1 cellular context compared by ENCODE assay signal in the genomic region with DNA sequence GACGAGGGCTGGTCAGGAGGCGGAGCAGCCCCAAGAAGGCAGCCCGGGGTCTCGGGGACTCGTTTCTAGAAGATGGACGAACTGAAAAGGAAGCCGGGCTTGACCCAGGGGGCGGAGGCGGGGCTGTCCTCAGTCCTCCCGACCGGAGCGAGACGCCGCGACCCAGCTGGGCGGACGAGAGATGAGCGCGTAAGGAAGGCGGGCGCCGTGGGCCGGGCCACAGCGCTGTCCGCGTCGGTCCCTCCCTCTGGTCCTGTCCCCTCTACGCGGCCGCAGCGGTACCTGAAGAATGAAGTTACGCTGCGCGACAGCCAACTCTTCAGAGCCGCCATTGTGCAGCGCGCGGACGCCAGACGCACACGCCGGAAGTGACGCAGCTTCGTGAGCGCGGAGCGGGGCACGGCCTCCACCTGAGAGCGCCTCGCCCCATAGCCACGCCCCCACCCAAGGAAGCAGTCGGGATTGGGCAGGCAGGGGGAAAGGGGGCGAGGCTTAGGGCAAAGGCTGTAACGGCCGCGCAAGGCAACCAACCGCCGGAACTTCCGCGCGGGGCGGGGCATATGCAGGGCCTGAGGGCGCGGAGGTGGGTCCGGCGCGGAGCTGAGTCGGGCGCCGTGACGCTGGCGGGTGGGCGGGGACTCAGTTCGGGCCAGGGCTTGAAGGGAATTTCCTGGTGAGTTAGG.
TF ChIP-seq lines count a peak whose summit lies in the region.

A gene (minus strand): TSS at position 370 of the 683 bp plus-strand sequence. CDS start 38 bp downstream, at position 332.

TF ChIP-seq in HepG2, 621 proteins besides CTCF, POLR2A, EP300 and RAD21 (continued from another document and continues in another):
- TF ChIP-seq, protein P1, sequence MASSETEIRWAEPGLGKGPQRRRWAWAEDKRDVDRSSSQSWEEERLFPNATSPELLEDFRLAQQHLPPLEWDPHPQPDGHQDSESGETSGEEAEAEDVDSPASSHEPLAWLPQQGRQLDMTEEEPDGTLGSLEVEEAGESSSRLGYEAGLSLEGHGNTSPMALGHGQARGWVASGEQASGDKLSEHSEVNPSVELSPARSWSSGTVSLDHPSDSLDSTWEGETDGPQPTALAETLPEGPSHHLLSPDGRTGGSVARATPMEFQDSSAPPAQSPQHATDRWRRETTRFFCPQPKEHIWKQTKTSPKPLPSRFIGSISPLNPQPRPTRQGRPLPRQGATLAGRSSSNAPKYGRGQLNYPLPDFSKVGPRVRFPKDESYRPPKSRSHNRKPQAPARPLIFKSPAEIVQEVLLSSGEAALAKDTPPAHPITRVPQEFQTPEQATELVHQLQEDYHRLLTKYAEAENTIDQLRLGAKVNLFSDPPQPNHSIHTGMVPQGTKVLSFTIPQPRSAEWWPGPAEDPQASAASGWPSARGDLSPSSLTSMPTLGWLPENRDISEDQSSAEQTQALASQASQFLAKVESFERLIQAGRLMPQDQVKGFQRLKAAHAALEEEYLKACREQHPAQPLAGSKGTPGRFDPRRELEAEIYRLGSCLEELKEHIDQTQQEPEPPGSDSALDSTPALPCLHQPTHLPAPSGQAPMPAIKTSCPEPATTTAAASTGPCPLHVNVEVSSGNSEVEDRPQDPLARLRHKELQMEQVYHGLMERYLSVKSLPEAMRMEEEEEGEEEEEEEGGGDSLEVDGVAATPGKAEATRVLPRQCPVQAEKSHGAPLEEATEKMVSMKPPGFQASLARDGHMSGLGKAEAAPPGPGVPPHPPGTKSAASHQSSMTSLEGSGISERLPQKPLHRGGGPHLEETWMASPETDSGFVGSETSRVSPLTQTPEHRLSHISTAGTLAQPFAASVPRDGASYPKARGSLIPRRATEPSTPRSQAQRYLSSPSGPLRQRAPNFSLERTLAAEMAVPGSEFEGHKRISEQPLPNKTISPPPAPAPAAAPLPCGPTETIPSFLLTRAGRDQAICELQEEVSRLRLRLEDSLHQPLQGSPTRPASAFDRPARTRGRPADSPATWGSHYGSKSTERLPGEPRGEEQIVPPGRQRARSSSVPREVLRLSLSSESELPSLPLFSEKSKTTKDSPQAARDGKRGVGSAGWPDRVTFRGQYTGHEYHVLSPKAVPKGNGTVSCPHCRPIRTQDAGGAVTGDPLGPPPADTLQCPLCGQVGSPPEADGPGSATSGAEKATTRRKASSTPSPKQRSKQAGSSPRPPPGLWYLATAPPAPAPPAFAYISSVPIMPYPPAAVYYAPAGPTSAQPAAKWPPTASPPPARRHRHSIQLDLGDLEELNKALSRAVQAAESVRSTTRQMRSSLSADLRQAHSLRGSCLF (CRISPR knock-in tag; IDR thresholded peaks at IDR 0.05; ENCODE audit: borderline replicate concordance), result no peak
- TF ChIP-seq KLF12 (CRISPR knock-in tag; IDR thresholded peaks at IDR 0.05; ENCODE audit: borderline replicate concordance) (no peak; the same call in 1 of the 2 replicates), SMAD3 (CRISPR knock-in tag; IDR thresholded peaks at IDR 0.05) (peak; percentile 68; the same call in 1 of the 2 replicates), ZNF558 (CRISPR knock-in tag; IDR thresholded peaks at IDR 0.05; ENCODE audit: borderline replicate concordance) (no peak), PITX1 (CRISPR knock-in tag; IDR thresholded peaks at IDR 0.05) (no peak), MAZ (IDR thresholded peaks at IDR 0.05; ENCODE audit: borderline replicate concordance, low read depth, low read length) (peak; percentile 81; the same call in 1 of the 2 replicates), MAZ (CRISPR knock-in tag; IDR thresholded peaks at IDR 0.05; ENCODE audit: low read depth) (peak; percentile 93), CENPX (CRISPR knock-in tag; IDR thresholded peaks at IDR 0.05) (no peak), TCF12 (IDR thresholded peaks at IDR 0.05) (no peak), TCF12 (CRISPR knock-in tag; IDR thresholded peaks at IDR 0.05) (no peak), ZNF460 (CRISPR knock-in tag; IDR thresholded peaks at IDR 0.05; ENCODE audit: borderline replicate concordance) (no peak; the same call in 1 of the 2 replicates), AGO2 (optimal IDR thresholded peaks at IDR 0.05; ENCODE audit: low read depth, low read length) (peak; percentile 75), ZFY (CRISPR knock-in tag; IDR thresholded peaks at IDR 0.05) (peak; percentile 60; the same call in 1 of the 2 replicates), CBFB (CRISPR knock-in tag; IDR thresholded peaks at IDR 0.05) (peak; percentile 73; the same call in 1 of the 2 replicates), ZNF34 (CRISPR knock-in tag; IDR thresholded peaks at IDR 0.05; ENCODE audit: borderline replicate concordance) (no peak), ZNF496 (CRISPR knock-in tag; IDR thresholded peaks at IDR 0.05; ENCODE audit: insufficient replicate concordance) (no peak), SALL2 (CRISPR knock-in tag; IDR thresholded peaks at IDR 0.05) (no peak), ETV5 (CRISPR knock-in tag; IDR thresholded peaks at IDR 0.05; ENCODE audit: borderline replicate concordance) (peak; percentile 90), XBP1 (CRISPR knock-in tag; IDR thresholded peaks at IDR 0.05) (no peak), MXD4 (CRISPR knock-in tag; IDR thresholded peaks at IDR 0.05) (peak; percentile 76; the same call in 1 of the 2 replicates), HOXA5 (CRISPR knock-in tag; IDR thresholded peaks at IDR 0.05) (peak; percentile 11; the same call in 1 of the 2 replicates), HNRNPLL (IDR thresholded peaks at IDR 0.05; ENCODE audit: low read depth, low read length, poor library complexity, severe bottlenecking) (peak; percentile 92), SMARCC2 (IDR thresholded peaks at IDR 0.05) (no peak), SP2 (CRISPR knock-in tag; IDR thresholded peaks at IDR 0.05) (peak; percentile 85), ZFP41 (CRISPR knock-in tag; IDR thresholded peaks at IDR 0.05; ENCODE audit: borderline replicate concordance) (peak; percentile 92; the same call in 1 of the 2 replicates), KLF16 (CRISPR knock-in tag; IDR thresholded peaks at IDR 0.05) (peak in 1 of 2 experiments; percentile 81; a peak in 2 of 4 replicates), MIXL1 (CRISPR knock-in tag; IDR thresholded peaks at IDR 0.05) (no peak)
- TF ChIP-seq, protein P2, sequence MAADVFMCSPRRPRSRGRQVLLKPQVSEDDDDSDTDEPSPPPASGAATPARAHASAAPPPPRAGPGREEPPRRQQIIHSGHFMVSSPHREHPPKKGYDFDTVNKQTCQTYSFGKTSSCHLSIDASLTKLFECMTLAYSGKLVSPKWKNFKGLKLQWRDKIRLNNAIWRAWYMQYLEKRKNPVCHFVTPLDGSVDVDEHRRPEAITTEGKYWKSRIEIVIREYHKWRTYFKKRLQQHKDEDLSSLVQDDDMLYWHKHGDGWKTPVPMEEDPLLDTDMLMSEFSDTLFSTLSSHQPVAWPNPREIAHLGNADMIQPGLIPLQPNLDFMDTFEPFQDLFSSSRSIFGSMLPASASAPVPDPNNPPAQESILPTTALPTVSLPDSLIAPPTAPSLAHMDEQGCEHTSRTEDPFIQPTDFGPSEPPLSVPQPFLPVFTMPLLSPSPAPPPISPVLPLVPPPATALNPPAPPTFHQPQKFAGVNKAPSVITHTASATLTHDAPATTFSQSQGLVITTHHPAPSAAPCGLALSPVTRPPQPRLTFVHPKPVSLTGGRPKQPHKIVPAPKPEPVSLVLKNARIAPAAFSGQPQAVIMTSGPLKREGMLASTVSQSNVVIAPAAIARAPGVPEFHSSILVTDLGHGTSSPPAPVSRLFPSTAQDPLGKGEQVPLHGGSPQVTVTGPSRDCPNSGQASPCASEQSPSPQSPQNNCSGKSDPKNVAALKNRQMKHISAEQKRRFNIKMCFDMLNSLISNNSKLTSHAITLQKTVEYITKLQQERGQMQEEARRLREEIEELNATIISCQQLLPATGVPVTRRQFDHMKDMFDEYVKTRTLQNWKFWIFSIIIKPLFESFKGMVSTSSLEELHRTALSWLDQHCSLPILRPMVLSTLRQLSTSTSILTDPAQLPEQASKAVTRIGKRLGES (CRISPR knock-in tag; IDR thresholded peaks at IDR 0.05; ENCODE audit: borderline replicate concordance), result no peak
- TF ChIP-seq, protein P3, sequence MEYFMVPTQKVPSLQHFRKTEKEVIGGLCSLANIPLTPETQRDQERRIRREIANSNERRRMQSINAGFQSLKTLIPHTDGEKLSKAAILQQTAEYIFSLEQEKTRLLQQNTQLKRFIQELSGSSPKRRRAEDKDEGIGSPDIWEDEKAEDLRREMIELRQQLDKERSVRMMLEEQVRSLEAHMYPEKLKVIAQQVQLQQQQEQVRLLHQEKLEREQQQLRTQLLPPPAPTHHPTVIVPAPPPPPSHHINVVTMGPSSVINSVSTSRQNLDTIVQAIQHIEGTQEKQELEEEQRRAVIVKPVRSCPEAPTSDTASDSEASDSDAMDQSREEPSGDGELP (IDR thresholded peaks at IDR 0.05; ENCODE audit: borderline replicate concordance, low read depth), result peak; percentile 69
- TF ChIP-seq, protein P4, sequence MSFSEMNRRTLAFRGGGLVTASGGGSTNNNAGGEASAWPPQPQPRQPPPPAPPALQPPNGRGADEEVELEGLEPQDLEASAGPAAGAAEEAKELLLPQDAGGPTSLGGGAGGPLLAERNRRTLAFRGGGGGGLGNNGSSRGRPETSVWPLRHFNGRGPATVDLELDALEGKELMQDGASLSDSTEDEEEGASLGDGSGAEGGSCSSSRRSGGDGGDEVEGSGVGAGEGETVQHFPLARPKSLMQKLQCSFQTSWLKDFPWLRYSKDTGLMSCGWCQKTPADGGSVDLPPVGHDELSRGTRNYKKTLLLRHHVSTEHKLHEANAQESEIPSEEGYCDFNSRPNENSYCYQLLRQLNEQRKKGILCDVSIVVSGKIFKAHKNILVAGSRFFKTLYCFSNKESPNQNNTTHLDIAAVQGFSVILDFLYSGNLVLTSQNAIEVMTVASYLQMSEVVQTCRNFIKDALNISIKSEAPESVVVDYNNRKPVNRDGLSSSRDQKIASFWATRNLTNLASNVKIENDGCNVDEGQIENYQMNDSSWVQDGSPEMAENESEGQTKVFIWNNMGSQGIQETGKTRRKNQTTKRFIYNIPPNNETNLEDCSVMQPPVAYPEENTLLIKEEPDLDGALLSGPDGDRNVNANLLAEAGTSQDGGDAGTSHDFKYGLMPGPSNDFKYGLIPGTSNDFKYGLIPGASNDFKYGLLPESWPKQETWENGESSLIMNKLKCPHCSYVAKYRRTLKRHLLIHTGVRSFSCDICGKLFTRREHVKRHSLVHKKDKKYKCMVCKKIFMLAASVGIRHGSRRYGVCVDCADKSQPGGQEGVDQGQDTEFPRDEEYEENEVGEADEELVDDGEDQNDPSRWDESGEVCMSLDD (CRISPR knock-in tag; IDR thresholded peaks at IDR 0.05; ENCODE audit: borderline replicate concordance), result no peak
- TF ChIP-seq, protein P5, sequence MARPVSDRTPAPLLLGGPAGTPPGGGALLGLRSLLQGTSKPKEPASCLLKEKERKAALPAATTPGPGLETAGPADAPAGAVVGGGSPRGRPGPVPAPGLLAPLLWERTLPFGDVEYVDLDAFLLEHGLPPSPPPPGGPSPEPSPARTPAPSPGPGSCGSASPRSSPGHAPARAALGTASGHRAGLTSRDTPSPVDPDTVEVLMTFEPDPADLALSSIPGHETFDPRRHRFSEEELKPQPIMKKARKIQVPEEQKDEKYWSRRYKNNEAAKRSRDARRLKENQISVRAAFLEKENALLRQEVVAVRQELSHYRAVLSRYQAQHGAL (CRISPR knock-in tag; IDR thresholded peaks at IDR 0.05; ENCODE audit: not compliant biosample characterization), result no peak
- TF ChIP-seq, protein P6, sequence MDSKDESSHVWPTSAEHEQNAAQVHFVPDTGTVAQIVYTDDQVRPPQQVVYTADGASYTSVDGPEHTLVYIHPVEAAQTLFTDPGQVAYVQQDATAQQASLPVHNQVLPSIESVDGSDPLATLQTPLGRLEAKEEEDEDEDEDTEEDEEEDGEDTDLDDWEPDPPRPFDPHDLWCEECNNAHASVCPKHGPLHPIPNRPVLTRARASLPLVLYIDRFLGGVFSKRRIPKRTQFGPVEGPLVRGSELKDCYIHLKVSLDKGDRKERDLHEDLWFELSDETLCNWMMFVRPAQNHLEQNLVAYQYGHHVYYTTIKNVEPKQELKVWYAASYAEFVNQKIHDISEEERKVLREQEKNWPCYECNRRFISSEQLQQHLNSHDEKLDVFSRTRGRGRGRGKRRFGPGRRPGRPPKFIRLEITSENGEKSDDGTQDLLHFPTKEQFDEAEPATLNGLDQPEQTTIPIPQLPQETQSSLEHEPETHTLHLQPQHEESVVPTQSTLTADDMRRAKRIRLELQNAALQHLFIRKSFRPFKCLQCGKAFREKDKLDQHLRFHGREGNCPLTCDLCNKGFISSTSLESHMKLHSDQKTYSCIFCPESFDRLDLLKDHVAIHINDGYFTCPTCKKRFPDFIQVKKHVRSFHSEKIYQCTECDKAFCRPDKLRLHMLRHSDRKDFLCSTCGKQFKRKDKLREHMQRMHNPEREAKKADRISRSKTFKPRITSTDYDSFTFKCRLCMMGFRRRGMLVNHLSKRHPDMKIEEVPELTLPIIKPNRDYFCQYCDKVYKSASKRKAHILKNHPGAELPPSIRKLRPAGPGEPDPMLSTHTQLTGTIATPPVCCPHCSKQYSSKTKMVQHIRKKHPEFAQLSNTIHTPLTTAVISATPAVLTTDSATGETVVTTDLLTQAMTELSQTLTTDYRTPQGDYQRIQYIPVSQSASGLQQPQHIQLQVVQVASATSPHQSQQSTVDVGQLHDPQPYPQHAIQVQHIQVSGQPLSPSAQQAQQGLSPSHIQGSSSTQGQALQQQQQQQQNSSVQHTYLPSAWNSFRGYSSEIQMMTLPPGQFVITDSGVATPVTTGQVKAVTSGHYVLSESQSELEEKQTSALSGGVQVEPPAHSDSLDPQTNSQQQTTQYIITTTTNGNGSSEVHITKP (CRISPR knock-in tag; IDR thresholded peaks at IDR 0.05; ENCODE audit: low read depth), result no peak
- TF ChIP-seq, protein P7, sequence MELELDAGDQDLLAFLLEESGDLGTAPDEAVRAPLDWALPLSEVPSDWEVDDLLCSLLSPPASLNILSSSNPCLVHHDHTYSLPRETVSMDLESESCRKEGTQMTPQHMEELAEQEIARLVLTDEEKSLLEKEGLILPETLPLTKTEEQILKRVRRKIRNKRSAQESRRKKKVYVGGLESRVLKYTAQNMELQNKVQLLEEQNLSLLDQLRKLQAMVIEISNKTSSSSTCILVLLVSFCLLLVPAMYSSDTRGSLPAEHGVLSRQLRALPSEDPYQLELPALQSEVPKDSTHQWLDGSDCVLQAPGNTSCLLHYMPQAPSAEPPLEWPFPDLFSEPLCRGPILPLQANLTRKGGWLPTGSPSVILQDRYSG (CRISPR knock-in tag; IDR thresholded peaks at IDR 0.05), result no peak
- TF ChIP-seq, protein P8, sequence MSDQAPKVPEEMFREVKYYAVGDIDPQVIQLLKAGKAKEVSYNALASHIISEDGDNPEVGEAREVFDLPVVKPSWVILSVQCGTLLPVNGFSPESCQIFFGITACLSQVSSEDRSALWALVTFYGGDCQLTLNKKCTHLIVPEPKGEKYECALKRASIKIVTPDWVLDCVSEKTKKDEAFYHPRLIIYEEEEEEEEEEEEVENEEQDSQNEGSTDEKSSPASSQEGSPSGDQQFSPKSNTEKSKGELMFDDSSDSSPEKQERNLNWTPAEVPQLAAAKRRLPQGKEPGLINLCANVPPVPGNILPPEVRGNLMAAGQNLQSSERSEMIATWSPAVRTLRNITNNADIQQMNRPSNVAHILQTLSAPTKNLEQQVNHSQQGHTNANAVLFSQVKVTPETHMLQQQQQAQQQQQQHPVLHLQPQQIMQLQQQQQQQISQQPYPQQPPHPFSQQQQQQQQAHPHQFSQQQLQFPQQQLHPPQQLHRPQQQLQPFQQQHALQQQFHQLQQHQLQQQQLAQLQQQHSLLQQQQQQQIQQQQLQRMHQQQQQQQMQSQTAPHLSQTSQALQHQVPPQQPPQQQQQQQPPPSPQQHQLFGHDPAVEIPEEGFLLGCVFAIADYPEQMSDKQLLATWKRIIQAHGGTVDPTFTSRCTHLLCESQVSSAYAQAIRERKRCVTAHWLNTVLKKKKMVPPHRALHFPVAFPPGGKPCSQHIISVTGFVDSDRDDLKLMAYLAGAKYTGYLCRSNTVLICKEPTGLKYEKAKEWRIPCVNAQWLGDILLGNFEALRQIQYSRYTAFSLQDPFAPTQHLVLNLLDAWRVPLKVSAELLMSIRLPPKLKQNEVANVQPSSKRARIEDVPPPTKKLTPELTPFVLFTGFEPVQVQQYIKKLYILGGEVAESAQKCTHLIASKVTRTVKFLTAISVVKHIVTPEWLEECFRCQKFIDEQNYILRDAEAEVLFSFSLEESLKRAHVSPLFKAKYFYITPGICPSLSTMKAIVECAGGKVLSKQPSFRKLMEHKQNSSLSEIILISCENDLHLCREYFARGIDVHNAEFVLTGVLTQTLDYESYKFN (CRISPR knock-in tag; conservative IDR thresholded peaks at IDR 0.05), result 0 out of 2 replicates have a peak, but pooled peaks have one; percentile 42
